11 cellular contexts compared by ENCODE assay signal in the genomic region with DNA sequence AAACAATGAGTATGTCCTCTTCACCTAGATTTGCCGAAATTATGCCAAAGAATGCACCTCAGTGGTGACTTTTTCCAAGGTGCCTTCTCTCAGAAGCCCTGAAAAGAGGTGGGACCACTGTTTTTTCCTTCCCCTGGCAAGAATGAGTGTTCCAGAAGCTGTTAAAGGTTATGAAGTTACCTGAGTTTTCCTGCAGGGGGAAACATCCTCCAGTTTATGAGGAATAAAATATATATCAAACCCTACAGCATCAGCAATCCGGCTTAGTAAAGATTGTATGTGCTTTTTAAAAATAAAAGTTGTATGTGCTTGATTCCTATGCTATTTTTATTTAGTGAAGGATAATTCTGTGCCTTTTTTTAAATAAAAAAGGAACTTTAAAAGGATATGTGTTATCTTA.
A peak's percentile ranks its signal among the peaks of the same experiment; 100 is the strongest.
DNase-seq lines count a peak whose midpoint lies in the region; ATAC-seq and TF ChIP-seq lines count a peak whose summit lies in the region.
"Had no signal": no experiment of that assay in that cellular context is flagged by ENCODE, and none has a peak within 500 bp of the region (broad histone marks: within the 10 kb centered on the region; RNA-seq: fewer than 3 reads in every experiment).

No MANE protein-coding gene starts in this region.

- TF ChIP-seq CTCF in WERI-Rb-1 (IDR thresholded peaks at IDR 0.05; ENCODE audit: low read depth, low read length) (peak; percentile 33; the same call in 1 of the 2 replicates), uterus (IDR thresholded peaks at IDR 0.05) (no peak)

- no peaks in the 10 kb centered on the region for H3K4me1 ChIP-seq in uterus

- H3K27me3 ChIP-seq in WERI-Rb-1 (ENCODE audit: insufficient read depth, low read depth, severe bottlenecking) (no peaks in the 10 kb centered on the region), uterus (no peaks in the 10 kb centered on the region)

- H3K36me3 ChIP-seq in WERI-Rb-1 (no peaks in the 10 kb centered on the region), uterus (no peaks in the 10 kb centered on the region)

- TF ChIP-seq POLR2A in uterus (IDR thresholded peaks at IDR 0.05) = no peak

- ATAC-seq in HG03439 (IDR thresholded peaks at IDR 0.05; ENCODE audit: unreplicated experiment) = no peak
- ATAC-seq: stimulated activated naive CD8-positive, alpha-beta T cell treated with anti-CD3 and anti-CD28 coated beads, Interleukin-15, Interleukin-2, amounts not matched to agents 100 U/mL and 50 U/mL, for 24 hours had no signal

- H3K9me3 ChIP-seq in WERI-Rb-1 (ENCODE audit: severe bottlenecking) (no peaks in the 10 kb centered on the region), uterus (no peaks in the 10 kb centered on the region)

- peak; percentile 29 for DNase-seq in DMS53 treated with DMSO at 0.1 percent for 48 hours (lab: John Stamatoyannopoulos, UW; ENCODE audit: unreplicated experiment)
- peak; percentile 5 for DNase-seq in HS-5 (ENCODE audit: low read depth)
- no peak for DNase-seq in WERI-Rb-1
- peak; percentile 43 for DNase-seq in kidney tubule cell (ENCODE audit: low spot score)
- no peak for DNase-seq in NCI-H345 treated with DMSO at 0.1 percent for 48 hours (lab: John Stamatoyannopoulos, UW; ENCODE audit: unreplicated experiment)
- DNase-seq in OCI-M2 (lab: John Stamatoyannopoulos, UW; ENCODE audit: unreplicated experiment) = no peak
- no peak for DNase-seq in uterus
- DNase-seq: activated CD4-positive, CD25-positive, alpha-beta regulatory T cell treated with anti-CD3 and anti-CD28 coated beads, Interleukin-2, amount 50 U/mL, for 72 hours; stimulated activated naive CD8-positive, alpha-beta T cell treated with anti-CD3 and anti-CD28 coated beads, Interleukin-15, Interleukin-2, amounts not matched to agents 100 U/mL and 50 U/mL, for 24 hours had no signal

- H3K4me3 ChIP-seq in WERI-Rb-1 (ENCODE audit: low read depth, low read length) (no peak overlapping the region), uterus (no peak overlapping the region)
- H3K4me3 ChIP-seq: skin epidermis had no signal

- H3K27ac ChIP-seq in WERI-Rb-1 (no peak overlapping the region), uterus (no peak overlapping the region)
- H3K27ac ChIP-seq: skin epidermis had no signal

- intact Hi-C loops in uterus (cut with DNase I; ENCODE audit: low total_unique reads) = no loop called here

Comparison
In these comparisons a context has a peak if more than half of its experiments do, and no peak if none do; other contexts are left out.
1. DNase-seq: peak in DMS53 treated with DMSO at 0.1 percent for 48 hours (single experiment), HS-5 (single experiment) and kidney tubule cell (single experiment); none in WERI-Rb-1 (single experiment), NCI-H345 treated with DMSO at 0.1 percent for 48 hours (single experiment), OCI-M2 (single experiment) and uterus (0 of 2).